Comparison of ENCODE assay signal across 21 cellular contexts in the genomic region with DNA sequence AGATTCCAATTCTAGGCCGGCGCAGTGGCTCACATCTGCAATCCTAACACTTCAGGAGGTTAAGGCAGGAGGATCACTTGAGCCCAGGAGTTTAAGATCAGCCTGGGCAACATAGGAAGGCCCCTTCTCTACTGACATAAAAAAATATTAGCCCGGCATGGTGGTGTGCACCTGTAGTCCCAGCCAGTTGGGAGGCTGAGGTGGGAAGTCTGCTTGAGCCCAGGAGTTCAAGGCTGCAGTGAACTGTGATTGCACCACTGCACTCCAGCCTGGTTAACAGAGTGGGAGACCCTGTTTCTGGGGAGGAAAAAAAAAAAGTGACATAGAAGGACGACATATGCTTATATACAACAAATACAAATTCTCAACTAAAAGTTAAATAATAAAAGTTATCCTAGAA.
"Had no signal": no experiment of that assay in that cellular context is flagged by ENCODE, and none has a peak within 500 bp of the region (broad histone marks: within the 10 kb centered on the region; RNA-seq: fewer than 3 reads in every experiment).

No MANE protein-coding gene starts in this region.

- H3K27ac ChIP-seq: brain microvascular endothelial cell, colonic mucosa, gastroesophageal sphincter, left ventricle myocardium inferior, thoracic aorta had no signal

- H3K9me3 Mint-ChIP-seq: activated CD8-positive, alpha-beta T cell treated with anti-CD3 and anti-CD28 coated beads for 36 hours; activated naive CD4-positive, alpha-beta T cell treated with anti-CD3 and anti-CD28 coated beads, Interleukin-2, amount 10 ng/mL, durations not matched to agents 7 days and 5 days; activated T-helper 2 cell treated with anti-CD3 and anti-CD28 coated beads, Interferon-gamma antibody, Interleukin-2, Interleukin-4, amounts not matched to agents 10 μg/mL and 5 μg/mL and 100 μg/mL, durations not matched to agents 14 hours and 24 hours and 36 hours; naive B cell; stimulated activated memory B cell treated with anti-CD40 and anti-IgM and Interleukin-4, amounts not matched to agents 10 μg/mL and 1 μg/mL and 100 μg/mL, for 72 hours had no signal

- H3K27me3 Mint-ChIP-seq: activated CD8-positive, alpha-beta T cell treated with anti-CD3 and anti-CD28 coated beads for 36 hours; activated naive CD4-positive, alpha-beta T cell treated with anti-CD3 and anti-CD28 coated beads, Interleukin-2, amount 10 ng/mL, durations not matched to agents 7 days and 5 days; naive B cell; stimulated activated memory B cell treated with anti-CD40 and anti-IgM and Interleukin-4, amounts not matched to agents 10 μg/mL and 1 μg/mL and 100 μg/mL, for 72 hours had no signal

- H3K9me3 ChIP-seq: colonic mucosa, gastroesophageal sphincter, heart left ventricle, left ventricle myocardium inferior, spleen, thoracic aorta, upper lobe of left lung had no signal

- FAIRE-seq: endometrium had no signal

- H3K36me3 Mint-ChIP-seq: activated naive CD4-positive, alpha-beta T cell treated with anti-CD3 and anti-CD28 coated beads, Interleukin-2, amount 10 ng/mL, durations not matched to agents 7 days and 5 days; naive B cell had no signal

- H3K4me3 ChIP-seq: colonic mucosa, gastroesophageal sphincter, heart left ventricle, left ventricle myocardium inferior, spleen, thoracic aorta, upper lobe of left lung had no signal

- DNase-seq: activated CD4-positive, alpha-beta T cell treated with anti-CD3 and anti-CD28 coated beads for 4 hours; activated CD8-positive, alpha-beta T cell treated with anti-CD3 and anti-CD28 coated beads for 36 hours; activated naive CD4-positive, alpha-beta T cell treated with anti-CD3 and anti-CD28 coated beads, Interleukin-2, amount 10 ng/mL, durations not matched to agents 7 days and 5 days; activated T-cell treated with anti-CD3 and anti-CD28 coated beads, Interleukin-2, amount 50 U/mL, for 1 hour; aorta; brain microvascular endothelial cell; central memory CD4-positive, alpha-beta T cell; colonic mucosa; heart left ventricle; kidney glomerular epithelial cell; left ventricle myocardium inferior; naive B cell; nucleus accumbens; spleen; stimulated activated CD4-positive, alpha-beta T cell treated with anti-CD3 and anti-CD28 coated beads, Interleukin-4, amount 100 ng/mL, for 4 hours; upper lobe of left lung had no signal

- H3K27ac Mint-ChIP-seq: activated naive CD4-positive, alpha-beta T cell treated with anti-CD3 and anti-CD28 coated beads, Interleukin-2, amount 10 ng/mL, durations not matched to agents 7 days and 5 days; activated T-helper 2 cell treated with anti-CD3 and anti-CD28 coated beads, Interferon-gamma antibody, Interleukin-2, Interleukin-4, amounts not matched to agents 10 μg/mL and 5 μg/mL and 100 μg/mL, durations not matched to agents 14 hours and 24 hours and 36 hours; stimulated activated memory B cell treated with anti-CD40 and anti-IgM and Interleukin-4, amounts not matched to agents 10 μg/mL and 1 μg/mL and 100 μg/mL, for 72 hours had no signal

- H3K36me3 ChIP-seq: brain microvascular endothelial cell, colonic mucosa, gastroesophageal sphincter, heart left ventricle, thoracic aorta, upper lobe of left lung had no signal

- H3K27me3 ChIP-seq: brain microvascular endothelial cell, colonic mucosa, gastroesophageal sphincter, heart left ventricle, spleen, upper lobe of left lung had no signal

- H3K4me3 Mint-ChIP-seq: activated CD8-positive, alpha-beta T cell treated with anti-CD3 and anti-CD28 coated beads for 36 hours; activated naive CD4-positive, alpha-beta T cell treated with anti-CD3 and anti-CD28 coated beads, Interleukin-2, amount 10 ng/mL, durations not matched to agents 7 days and 5 days; naive B cell; stimulated activated memory B cell treated with anti-CD40 and anti-IgM and Interleukin-4, amounts not matched to agents 10 μg/mL and 1 μg/mL and 100 μg/mL, for 72 hours had no signal

- ATAC-seq: activated CD8-positive, alpha-beta T cell treated with anti-CD3 and anti-CD28 coated beads for 36 hours; gastroesophageal sphincter; heart left ventricle; stimulated activated memory B cell treated with anti-CD40 and anti-IgM and Interleukin-4, amounts not matched to agents 10 μg/mL and 1 μg/mL and 100 μg/mL, for 72 hours had no signal
